1 cellular context compared by ENCODE assay signal in the genomic region with DNA sequence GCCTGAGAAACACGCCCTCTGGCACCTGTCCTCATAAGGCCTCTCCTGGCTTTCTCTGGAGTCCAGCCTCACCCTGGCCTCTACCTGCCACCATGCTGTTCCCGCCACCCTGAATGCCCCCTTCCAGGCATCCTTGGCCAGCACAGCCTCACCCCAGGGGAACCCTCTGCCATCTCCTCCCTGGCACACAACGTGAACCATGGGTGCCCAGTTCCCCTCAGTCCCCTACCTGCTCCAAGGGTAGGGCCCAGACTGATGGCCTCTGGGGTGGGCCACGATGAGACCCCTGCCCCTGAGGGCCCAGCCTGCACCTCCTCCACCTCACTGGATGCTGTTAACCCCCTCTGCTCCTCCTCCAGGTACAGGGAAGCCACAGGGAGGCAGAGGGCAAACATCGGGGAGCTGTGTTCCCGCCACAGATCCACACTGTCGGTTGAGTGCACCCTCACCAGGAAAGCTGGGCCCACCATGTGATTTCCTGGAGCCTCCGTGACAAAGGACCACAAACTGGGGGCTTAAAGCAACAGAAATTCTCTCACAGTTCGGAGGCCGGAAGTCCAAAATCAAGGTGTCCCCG.
TF ChIP-seq lines count a peak whose summit lies in the region.

No MANE protein-coding gene starts in this region.

TF ChIP-seq in GM12878, 131 proteins besides CTCF, POLR2A, EP300 and RAD21 (continued from another document):
- no peak for TF ChIP-seq PRDM15 (CRISPR knock-in tag; IDR thresholded peaks at IDR 0.05)
